1 cellular context compared by ENCODE assay signal in the genomic region with DNA sequence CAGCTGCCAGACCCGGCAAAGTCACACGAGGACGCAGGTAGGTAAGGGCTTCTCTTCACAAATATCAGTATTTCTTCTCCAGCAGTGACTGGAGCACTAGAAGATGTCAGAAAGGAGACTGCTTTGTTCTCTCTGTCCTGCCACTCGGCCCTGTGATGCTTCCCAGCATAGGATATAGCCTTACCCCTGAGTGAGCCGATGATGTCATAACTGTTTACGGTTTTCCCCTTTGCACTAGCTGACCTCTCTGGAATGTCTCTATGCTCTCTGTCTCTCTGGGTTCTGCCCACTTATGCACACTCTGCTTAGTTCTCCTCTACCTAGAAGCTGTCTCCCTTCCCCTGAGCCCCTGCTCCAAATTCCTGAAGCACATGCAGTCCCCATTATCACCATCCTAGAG.
TF ChIP-seq lines count a peak whose summit lies in the region.

No MANE protein-coding gene starts in this region.

TF ChIP-seq in IMR-90, 13 proteins besides CTCF, POLR2A, EP300 and RAD21 (continued from another document):
- TF ChIP-seq, protein P1, sequence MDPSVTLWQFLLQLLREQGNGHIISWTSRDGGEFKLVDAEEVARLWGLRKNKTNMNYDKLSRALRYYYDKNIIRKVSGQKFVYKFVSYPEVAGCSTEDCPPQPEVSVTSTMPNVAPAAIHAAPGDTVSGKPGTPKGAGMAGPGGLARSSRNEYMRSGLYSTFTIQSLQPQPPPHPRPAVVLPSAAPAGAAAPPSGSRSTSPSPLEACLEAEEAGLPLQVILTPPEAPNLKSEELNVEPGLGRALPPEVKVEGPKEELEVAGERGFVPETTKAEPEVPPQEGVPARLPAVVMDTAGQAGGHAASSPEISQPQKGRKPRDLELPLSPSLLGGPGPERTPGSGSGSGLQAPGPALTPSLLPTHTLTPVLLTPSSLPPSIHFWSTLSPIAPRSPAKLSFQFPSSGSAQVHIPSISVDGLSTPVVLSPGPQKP (IDR thresholded peaks at IDR 0.05; ENCODE audit: borderline replicate concordance, low read depth, low read length) = no peak
- TF ChIP-seq MAZ (IDR thresholded peaks at IDR 0.05; ENCODE audit: borderline replicate concordance, low read depth, low read length) = no peak
